ENCODE assay signal across 8 cellular contexts in the genomic region with DNA sequence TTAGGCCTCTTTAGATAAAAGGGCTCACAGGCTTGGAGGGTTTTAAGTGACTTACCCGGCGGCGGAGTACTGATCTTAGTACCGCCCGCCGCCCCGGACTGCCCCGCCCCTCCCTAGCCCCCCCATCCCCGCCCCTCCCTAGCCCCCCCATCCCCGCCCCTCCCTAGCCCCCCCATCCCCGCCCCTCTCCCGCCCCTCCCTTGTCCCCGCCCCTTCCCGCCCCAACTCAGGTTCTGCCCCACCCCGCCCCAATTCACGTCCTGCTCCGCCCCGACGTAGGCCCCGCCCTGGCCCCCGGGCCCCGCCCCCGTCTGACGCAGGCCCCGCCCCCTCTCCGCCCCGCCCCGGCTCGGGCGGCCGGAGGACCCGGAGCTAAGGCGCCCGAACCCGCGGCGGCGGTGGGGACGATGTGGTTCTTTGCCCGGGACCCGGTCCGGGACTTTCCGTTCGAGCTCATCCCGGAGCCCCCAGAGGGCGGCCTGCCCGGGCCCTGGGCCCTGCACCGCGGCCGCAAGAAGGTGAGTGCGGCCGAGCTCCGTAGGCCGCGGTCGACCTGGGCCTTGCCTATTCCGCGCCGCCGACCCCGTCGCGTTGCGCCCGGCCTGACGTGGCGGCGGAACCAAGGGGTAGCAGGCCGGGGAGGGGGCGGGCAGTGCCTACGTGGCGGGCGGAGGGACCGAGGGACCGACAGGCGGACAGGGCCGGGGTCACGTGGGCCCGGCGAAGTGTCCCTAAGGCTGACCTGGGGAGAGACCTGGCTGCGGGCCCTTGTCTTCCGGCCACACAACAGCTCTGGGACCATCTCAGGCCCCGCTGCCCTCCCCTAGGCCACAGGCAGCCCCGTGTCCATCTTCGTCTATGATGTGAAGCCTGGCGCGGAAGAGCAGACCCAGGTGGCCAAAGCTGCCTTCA. TPM values are rescaled to one million over a fixed set of nuclear protein-coding genes. Genes with fewer than 3 reads are reported as not detected.
A peak's percentile ranks its signal among the peaks of the same experiment; 100 is the strongest.
DNase-seq lines count a peak whose midpoint lies in the region; ATAC-seq, FAIRE-seq and TF ChIP-seq lines count a peak whose summit lies in the region.

A gene (plus strand): TSS at position 337 of the 912 bp plus-strand sequence. CDS start 71 bp downstream, at position 408.

- H3K4me1 ChIP-seq in BLaER1 (peaks cover 70% of the 10 kb centered on the region), right atrium auricular region (peaks cover 0 to 30% of the 10 kb centered on the region in 2 donors)

- no peak for FAIRE-seq in urothelium cell line (lab: Jason Lieb, UNC)

- DNase-seq in KBM-7 (peak; percentile 48), right atrium auricular region (ENCODE audit: low spot score) (peak; percentile 79), putamen (ENCODE audit: low spot score) (peak; percentile 88), urothelium cell line (ENCODE audit: low spot score) (peak; percentile 92)

- no peaks in the 10 kb centered on the region for H3K9me3 ChIP-seq in BLaER1
- no peaks in the 10 kb centered on the region for H3K9me3 ChIP-seq in right atrium auricular region

- intact Hi-C loops in T-helper 2 cell treated with Interferon-gamma antibody and Interleukin-4, amounts not matched to agents 100 ng/mL and 5 ng/mL, for 36 hours (cut with micrococcal nuclease), result loop anchor here (2.0 kb wide), 1 partner anchor 16 kb away; no protein-coding TSS in a partner anchor

- TF ChIP-seq CTCF in right atrium auricular region (IDR thresholded peaks at IDR 0.05), result no peak

- peak within 1 kb of the TSS; percentile 99 for H3K4me2 ChIP-seq in BLaER1

- H3K27me3 ChIP-seq in BLaER1 (no peaks in the 10 kb centered on the region), right atrium auricular region (no peaks in the 10 kb centered on the region)

- ATAC-seq in GM19351 (IDR thresholded peaks at IDR 0.05; ENCODE audit: unreplicated experiment), result peak; percentile 67

- H3K4me3 ChIP-seq in BLaER1, result peak within 1 kb of the TSS; percentile 97
- H3K4me3 ChIP-seq in right atrium auricular region, result peak within 1 kb of the TSS; percentile 100

- H3K9ac ChIP-seq in BLaER1, result peak within 1 kb of the TSS; percentile 96

- H3K36me3 ChIP-seq in BLaER1 (peaks cover 40% of the 10 kb centered on the region), right atrium auricular region (peaks cover 23% of the 10 kb centered on the region)

- in situ Hi-C loops in KBM-7 (cut with MboI; ENCODE audit: low pct_unique_long_range_greater_than_20kb, low sequenced_read_pairs), result no loop called here

- peaks cover 34% of the 10 kb centered on the region for H4K20me1 ChIP-seq in BLaER1

- H3K27ac ChIP-seq in BLaER1 (peak within 1 kb of the TSS; percentile 94), angular gyrus (ENCODE audit: low read depth, low read length) (peak within 1 kb of the TSS; percentile 89), right atrium auricular region (peak within 1 kb of the TSS; percentile 94)

RNA-seq across cellular contexts. Expression of the gene that starts here (rescaled TPM):
- total RNA-seq in T-helper 2 cell treated with Interferon-gamma antibody and Interleukin-4, amounts not matched to agents 100 ng/mL and 5 ng/mL, for 36 hours, result 63.6 and 64.6 TPM in 2 replicates
- total RNA-seq in right atrium auricular region, result 10 to 100 TPM; 71.8 to 89.7 TPM

Comparison
In these comparisons a context has a peak if more than half of its experiments do, and no peak if none do; other contexts are left out.
1. Peak in every context shown above with its lines: DNase-seq, ATAC-seq, H3K4me3 ChIP-seq and H3K27ac ChIP-seq.